In genomic region chr5:119063579-119064379, GRCh38 we compare ENCODE assay signal across 8 cellular contexts. TPM values are rescaled to one million over a fixed set of nuclear protein-coding genes. Genes with fewer than 3 reads are reported as not detected.
DNase-seq lines count a peak whose midpoint lies in the region; ATAC-seq and TF ChIP-seq lines count a peak whose summit lies in the region.

No MANE protein-coding gene starts in this region.

- intact Hi-C loops in testis (cut with DNase I; ENCODE audit: low total_unique reads): no loop called here

- CTCF ChIA-PET in HEK293 (lab: Yijun Ruan, JAX): interaction anchor here (1.3 kb wide), 1 partner anchor 349 kb away, joined by 4 read pairs; no protein-coding TSS in a partner anchor

- WGBS in testis, 2 donors: 23 to 37% methylated on average over 5 of the region's 5 CpGs

- POLR2A ChIA-PET in HEK293 (lab: Yijun Ruan, JAX): no interaction called here

- H3K4me1 ChIP-seq in HEK293 (ENCODE audit: control insufficient read depth, insufficient read depth, low read length) (peaks cover 5% of the 10 kb centered on the region; the same call in 1 of the 2 replicates), testis (no peaks in the 10 kb centered on the region)

- no peak overlapping the region for H3K4me3 ChIP-seq in HEK293 (ENCODE audit: low read depth, low read length)
- no peak overlapping the region for H3K4me3 ChIP-seq in fibroblast of the aortic adventitia (ENCODE audit: low read depth, low read length)
- no peak overlapping the region for H3K4me3 ChIP-seq in testis

- no peak for TF ChIP-seq POLR2A in testis (IDR thresholded peaks at IDR 0.05)

- H3K9me3 ChIP-seq in HEK293 (ENCODE audit: control insufficient read depth, insufficient read depth, low read depth, low read length): no peaks in the 10 kb centered on the region
- no peaks in the 10 kb centered on the region for H3K9me3 ChIP-seq in testis

- TF ChIP-seq CTCF in HEK293 (tag by site-specific recombination; IDR thresholded peaks at IDR 0.05) (no peak), fibroblast of the aortic adventitia (IDR thresholded peaks at IDR 0.05; ENCODE audit: insufficient read depth, low read length) (no peak), testis (IDR thresholded peaks at IDR 0.05) (no peak)

- DNase-seq in NCI-H82 treated with DMSO at 0.1 percent for 48 hours (lab: John Stamatoyannopoulos, UW; ENCODE audit: unreplicated experiment): peak; percentile 36
- peak; percentile 78 for DNase-seq in fibroblast of the aortic adventitia (ENCODE audit: low read depth)
- no peak for DNase-seq in DMS114 treated with DMSO at 0.1 percent for 48 hours (lab: John Stamatoyannopoulos, UW; ENCODE audit: unreplicated experiment)
- no peak for DNase-seq in testis
- no peak for DNase-seq in NCI-H345 treated with DMSO at 0.1 percent for 48 hours (lab: John Stamatoyannopoulos, UW; ENCODE audit: unreplicated experiment)
- DNase-seq in activated CD4-positive, alpha-beta T cell treated with anti-CD3 and anti-CD28 coated beads, Interleukin-2, amount 50 U/mL, for 48 hours: no peak

- peak; percentile 82 for ATAC-seq in GM18519 (IDR thresholded peaks at IDR 0.05; ENCODE audit: low FRiP score, unreplicated experiment)

- no peaks in the 10 kb centered on the region for H3K36me3 ChIP-seq in HEK293 (ENCODE audit: control insufficient read depth in 2 of 2, insufficient read depth in 1 of 2, low read length in 2 of 2)
- H3K36me3 ChIP-seq in testis (ENCODE audit: low read depth, missing control alignments): no peaks in the 10 kb centered on the region

- no peaks in the 10 kb centered on the region for H3K27me3 ChIP-seq in testis

- H3K27ac ChIP-seq in HEK293 (ENCODE audit: extremely low read depth, low read depth, low read length) (peak overlapping the region; percentile 50), testis (no peak overlapping the region)

TF ChIP-seq in HEK293, 187 proteins besides CTCF, POLR2A, EP300 and RAD21 (continues in another document):
- peak; percentile 93 for TF ChIP-seq EGR2 (tag by site-specific recombination; IDR thresholded peaks at IDR 0.05; ENCODE audit: low read depth)
- TF ChIP-seq ZNF664 (tag by site-specific recombination; IDR thresholded peaks at IDR 0.05): peak; percentile 53; the same call in 1 of the 2 replicates
- peak; percentile 81 for TF ChIP-seq SP7 (tag by site-specific recombination; IDR thresholded peaks at IDR 0.05)
- TF ChIP-seq ZFP41 (tag by site-specific recombination; IDR thresholded peaks at IDR 0.05; ENCODE audit: borderline replicate concordance): no peak
- peak; percentile 88 for TF ChIP-seq ZBTB48 (tag by site-specific recombination; IDR thresholded peaks at IDR 0.05)
- peak; percentile 73 for TF ChIP-seq TRIM28 (IDR thresholded peaks at IDR 0.05; ENCODE audit: borderline replicate concordance, low read length)
- TF ChIP-seq, protein P1, sequence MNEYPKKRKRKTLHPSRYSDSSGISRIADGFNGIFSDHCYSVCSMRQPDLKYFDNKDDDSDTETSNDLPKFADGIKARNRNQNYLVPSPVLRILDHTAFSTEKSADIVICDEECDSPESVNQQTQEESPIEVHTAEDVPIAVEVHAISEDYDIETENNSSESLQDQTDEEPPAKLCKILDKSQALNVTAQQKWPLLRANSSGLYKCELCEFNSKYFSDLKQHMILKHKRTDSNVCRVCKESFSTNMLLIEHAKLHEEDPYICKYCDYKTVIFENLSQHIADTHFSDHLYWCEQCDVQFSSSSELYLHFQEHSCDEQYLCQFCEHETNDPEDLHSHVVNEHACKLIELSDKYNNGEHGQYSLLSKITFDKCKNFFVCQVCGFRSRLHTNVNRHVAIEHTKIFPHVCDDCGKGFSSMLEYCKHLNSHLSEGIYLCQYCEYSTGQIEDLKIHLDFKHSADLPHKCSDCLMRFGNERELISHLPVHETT (tag by site-specific recombination; IDR thresholded peaks at IDR 0.05): no peak
- TF ChIP-seq, protein P2, sequence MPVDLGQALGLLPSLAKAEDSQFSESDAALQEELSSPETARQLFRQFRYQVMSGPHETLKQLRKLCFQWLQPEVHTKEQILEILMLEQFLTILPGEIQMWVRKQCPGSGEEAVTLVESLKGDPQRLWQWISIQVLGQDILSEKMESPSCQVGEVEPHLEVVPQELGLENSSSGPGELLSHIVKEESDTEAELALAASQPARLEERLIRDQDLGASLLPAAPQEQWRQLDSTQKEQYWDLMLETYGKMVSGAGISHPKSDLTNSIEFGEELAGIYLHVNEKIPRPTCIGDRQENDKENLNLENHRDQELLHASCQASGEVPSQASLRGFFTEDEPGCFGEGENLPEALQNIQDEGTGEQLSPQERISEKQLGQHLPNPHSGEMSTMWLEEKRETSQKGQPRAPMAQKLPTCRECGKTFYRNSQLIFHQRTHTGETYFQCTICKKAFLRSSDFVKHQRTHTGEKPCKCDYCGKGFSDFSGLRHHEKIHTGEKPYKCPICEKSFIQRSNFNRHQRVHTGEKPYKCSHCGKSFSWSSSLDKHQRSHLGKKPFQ (tag by site-specific recombination; IDR thresholded peaks at IDR 0.05): peak; percentile 43
- TF ChIP-seq ZNF600 (tag by site-specific recombination; IDR thresholded peaks at IDR 0.05): peak; percentile 48; the same call in 1 of the 2 replicates
- no peak for TF ChIP-seq ZNF645 (tag by site-specific recombination; IDR thresholded peaks at IDR 0.05)
- TF ChIP-seq ZBTB44 (tag by site-specific recombination; IDR thresholded peaks at IDR 0.05): no peak
- no peak for TF ChIP-seq SP2 (tag by site-specific recombination; IDR thresholded peaks at IDR 0.05)
- peak; percentile 76 for TF ChIP-seq OSR2 (tag by site-specific recombination; IDR thresholded peaks at IDR 0.05)
- 0 out of 2 replicates have a peak, but pooled peaks have one; percentile 23 for TF ChIP-seq PRDM10 (tag by site-specific recombination; IDR thresholded peaks at IDR 0.05)
- no peak for TF ChIP-seq ZNF549 (tag by site-specific recombination; IDR thresholded peaks at IDR 0.05)
- no peak for TF ChIP-seq ZNF501 (tag by site-specific recombination; IDR thresholded peaks at IDR 0.05)
- TF ChIP-seq ZNF514 (tag by site-specific recombination; IDR thresholded peaks at IDR 0.05): no peak
- TF ChIP-seq, protein P3, sequence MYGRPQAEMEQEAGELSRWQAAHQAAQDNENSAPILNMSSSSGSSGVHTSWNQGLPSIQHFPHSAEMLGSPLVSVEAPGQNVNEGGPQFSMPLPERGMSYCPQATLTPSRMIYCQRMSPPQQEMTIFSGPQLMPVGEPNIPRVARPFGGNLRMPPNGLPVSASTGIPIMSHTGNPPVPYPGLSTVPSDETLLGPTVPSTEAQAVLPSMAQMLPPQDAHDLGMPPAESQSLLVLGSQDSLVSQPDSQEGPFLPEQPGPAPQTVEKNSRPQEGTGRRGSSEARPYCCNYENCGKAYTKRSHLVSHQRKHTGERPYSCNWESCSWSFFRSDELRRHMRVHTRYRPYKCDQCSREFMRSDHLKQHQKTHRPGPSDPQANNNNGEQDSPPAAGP (tag by site-specific recombination; IDR thresholded peaks at IDR 0.05): no peak
- TF ChIP-seq SCRT1 (tag by site-specific recombination; IDR thresholded peaks at IDR 0.05; ENCODE audit: borderline replicate concordance): no peak

RNA-seq across cellular contexts. Expression of gene DMXL1, which starts 7.1 kb away (rescaled TPM):
- total RNA-seq in fibroblast of the aortic adventitia (ENCODE audit: low replicate concordance) (57.6 and 152 TPM in 2 replicates), testis (10 to 100 TPM; 63.9 to 93.3 TPM)
- 16.0 TPM for polyA plus RNA-seq in testis (ENCODE audit: insufficient read depth, low read depth, low replicate concordance)

Comparison
In these comparisons a context has a peak if more than half of its experiments do, and no peak if none do; other contexts are left out.
1. DNase-seq: peak in NCI-H82 treated with DMSO at 0.1 percent for 48 hours (single experiment) and fibroblast of the aortic adventitia (single experiment); none in DMS114 treated with DMSO at 0.1 percent for 48 hours (single experiment), testis (single experiment), NCI-H345 treated with DMSO at 0.1 percent for 48 hours (single experiment) and activated CD4-positive, alpha-beta T cell treated with anti-CD3 and anti-CD28 coated beads, Interleukin-2, amount 50 U/mL, for 48 hours (0 of 2).